ENCODE assay signal across 1 cellular context in the genomic region with DNA sequence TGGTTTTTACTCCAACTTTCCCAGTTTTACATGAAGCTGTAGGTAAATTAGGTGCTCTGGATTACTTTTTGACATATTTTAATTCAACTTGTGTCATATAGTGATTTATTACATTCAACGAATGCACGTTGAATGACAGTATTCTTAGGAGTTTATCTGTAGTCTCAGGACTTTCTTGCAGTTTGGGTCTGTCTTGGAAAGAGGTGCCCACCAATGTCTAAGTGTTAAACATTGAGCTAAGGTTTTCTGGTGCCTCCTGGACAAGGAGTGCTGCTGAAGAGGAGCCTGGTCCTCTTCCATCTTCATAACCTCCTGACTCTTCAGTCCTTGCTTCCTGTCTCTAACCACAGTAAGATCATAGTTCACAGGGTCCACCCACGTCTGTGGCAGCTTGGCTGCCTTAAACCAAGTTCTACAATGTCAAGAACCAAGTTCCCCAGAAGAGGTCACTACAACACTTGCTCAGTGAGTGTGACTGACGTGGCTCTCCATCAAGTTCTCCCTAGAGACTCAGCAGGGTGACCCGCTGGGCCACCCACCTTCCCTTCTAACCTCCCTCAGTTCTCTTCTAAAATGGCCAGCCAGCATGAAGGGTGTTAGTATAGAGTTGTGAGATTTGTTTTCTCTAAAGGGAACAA.
TF ChIP-seq lines count a peak whose summit lies in the region.

No MANE protein-coding gene starts in this region.

TF ChIP-seq in GM12878, 131 proteins besides CTCF, POLR2A, EP300 and RAD21 (continued from another document):
- TF ChIP-seq, protein P1, sequence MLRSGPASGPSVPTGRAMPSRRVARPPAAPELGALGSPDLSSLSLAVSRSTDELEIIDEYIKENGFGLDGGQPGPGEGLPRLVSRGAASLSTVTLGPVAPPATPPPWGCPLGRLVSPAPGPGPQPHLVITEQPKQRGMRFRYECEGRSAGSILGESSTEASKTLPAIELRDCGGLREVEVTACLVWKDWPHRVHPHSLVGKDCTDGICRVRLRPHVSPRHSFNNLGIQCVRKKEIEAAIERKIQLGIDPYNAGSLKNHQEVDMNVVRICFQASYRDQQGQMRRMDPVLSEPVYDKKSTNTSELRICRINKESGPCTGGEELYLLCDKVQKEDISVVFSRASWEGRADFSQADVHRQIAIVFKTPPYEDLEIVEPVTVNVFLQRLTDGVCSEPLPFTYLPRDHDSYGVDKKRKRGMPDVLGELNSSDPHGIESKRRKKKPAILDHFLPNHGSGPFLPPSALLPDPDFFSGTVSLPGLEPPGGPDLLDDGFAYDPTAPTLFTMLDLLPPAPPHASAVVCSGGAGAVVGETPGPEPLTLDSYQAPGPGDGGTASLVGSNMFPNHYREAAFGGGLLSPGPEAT (IDR thresholded peaks at IDR 0.05; ENCODE audit: low read depth), result no peak
- TF ChIP-seq, protein P2, sequence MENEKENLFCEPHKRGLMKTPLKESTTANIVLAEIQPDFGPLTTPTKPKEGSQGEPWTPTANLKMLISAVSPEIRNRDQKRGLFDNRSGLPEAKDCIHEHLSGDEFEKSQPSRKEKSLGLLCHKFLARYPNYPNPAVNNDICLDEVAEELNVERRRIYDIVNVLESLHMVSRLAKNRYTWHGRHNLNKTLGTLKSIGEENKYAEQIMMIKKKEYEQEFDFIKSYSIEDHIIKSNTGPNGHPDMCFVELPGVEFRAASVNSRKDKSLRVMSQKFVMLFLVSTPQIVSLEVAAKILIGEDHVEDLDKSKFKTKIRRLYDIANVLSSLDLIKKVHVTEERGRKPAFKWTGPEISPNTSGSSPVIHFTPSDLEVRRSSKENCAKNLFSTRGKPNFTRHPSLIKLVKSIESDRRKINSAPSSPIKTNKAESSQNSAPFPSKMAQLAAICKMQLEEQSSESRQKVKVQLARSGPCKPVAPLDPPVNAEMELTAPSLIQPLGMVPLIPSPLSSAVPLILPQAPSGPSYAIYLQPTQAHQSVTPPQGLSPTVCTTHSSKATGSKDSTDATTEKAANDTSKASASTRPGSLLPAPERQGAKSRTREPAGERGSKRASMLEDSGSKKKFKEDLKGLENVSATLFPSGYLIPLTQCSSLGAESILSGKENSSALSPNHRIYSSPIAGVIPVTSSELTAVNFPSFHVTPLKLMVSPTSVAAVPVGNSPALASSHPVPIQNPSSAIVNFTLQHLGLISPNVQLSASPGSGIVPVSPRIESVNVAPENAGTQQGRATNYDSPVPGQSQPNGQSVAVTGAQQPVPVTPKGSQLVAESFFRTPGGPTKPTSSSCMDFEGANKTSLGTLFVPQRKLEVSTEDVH (IDR thresholded peaks at IDR 0.05; ENCODE audit: low read depth, partially characterized antibody), result no peak
- TF ChIP-seq JUNB (IDR thresholded peaks at IDR 0.05) (no peak), NRF1 (conservative IDR thresholded peaks at IDR 0.05; ENCODE audit: low read depth, low read length) (no peak), FOXK2 (IDR thresholded peaks at IDR 0.05) (no peak), BHLHE40 (IDR thresholded peaks at IDR 0.05; ENCODE audit: borderline replicate concordance in 1 of 2, low read depth in 2 of 2, low read length in 1 of 2) (0 out of 4 replicates have a peak, but pooled peaks of 1 of the 2 experiments have one; percentile 15), SREBF1 (IDR thresholded peaks at IDR 0.05; ENCODE audit: low read length) (no peak)
